In genomic region chr19:2618611-2619010, GRCh38 we compare ENCODE assay signal across 9 cellular contexts.
DNase-seq lines count a peak whose midpoint lies in the region; ATAC-seq and TF ChIP-seq lines count a peak whose summit lies in the region.
"Had no signal": no experiment of that assay in that cellular context is flagged by ENCODE, and none has a peak within 500 bp of the region (broad histone marks: within the 10 kb centered on the region; RNA-seq: fewer than 3 reads in every experiment).

No MANE protein-coding gene starts in this region.

- no peak for TF ChIP-seq CTCF in heart right ventricle (IDR thresholded peaks at IDR 0.05)

- peak overlapping the region in 3 of 10 donors; percentile 16 to 91 (median 26) for H3K27ac ChIP-seq in heart right ventricle

- 76 to 79% methylated on average over 10 of the region's 10 CpGs for WGBS in heart right ventricle, 2 donors

- DNase-seq in AML-193 (lab: John Stamatoyannopoulos, UW) (peak; percentile 82 to 86), NOMO-1 treated with DMSO at 0.1 percent for 48 hours (lab: John Stamatoyannopoulos, UW; ENCODE audit: unreplicated experiment) (peak; percentile 78), activated T-cell treated with anti-CD3 and anti-CD28 coated beads for 24 hours (ENCODE audit: low read depth) (peak; percentile 67), heart right ventricle (peak; percentile 49 to 51), DMS 273 (lab: John Stamatoyannopoulos, UW; ENCODE audit: unreplicated experiment) (no peak), NCI-H2029 (lab: John Stamatoyannopoulos, UW) (no peak)
- peak; percentile 48 for DNase-seq in stimulated activated CD8-positive, alpha-beta memory T cell treated with anti-CD3 and anti-CD28 coated beads, Interleukin-15, amount 100 ng/mL, for 24 hours (ENCODE audit: low read depth)

- H3K27me3 ChIP-seq in heart right ventricle: peaks cover 0 to 5% (median 0%) of the 10 kb centered on the region in 7 donors
- H3K27me3 ChIP-seq: body of pancreas had no signal

- intact Hi-C loops in heart right ventricle (cut with DNase I): loop anchor here in 3 of 10 donors (10.0 kb wide), 2 partner anchors 144 to 454 kb away; partner anchors contain the start of genes GADD45B (in 2 of the 3) and DOT1L (in 1 of the 3)

- H3K4me1 ChIP-seq in heart right ventricle: peaks cover 4 to 70% (median 16%) of the 10 kb centered on the region in 9 donors

- no peaks in the 10 kb centered on the region for H3K36me3 ChIP-seq in heart right ventricle

- H3K9me3 ChIP-seq in heart right ventricle: peaks cover 0 to 6% (median 0%) of the 10 kb centered on the region in 11 donors
- H3K9me3 ChIP-seq: body of pancreas had no signal

- peak overlapping the region in 1 of 10 donors; percentile 2 for H3K4me3 ChIP-seq in heart right ventricle
- H3K4me3 ChIP-seq: body of pancreas had no signal

- ATAC-seq in heart right ventricle (peak in 3 of 8 donors; percentile 29 to 44 (median 37)), GM18520 (IDR thresholded peaks at IDR 0.05; ENCODE audit: unreplicated experiment) (no peak)
- ATAC-seq: body of pancreas had no signal

Comparison
In these comparisons a context has a peak if more than half of its experiments do, and no peak if none do; other contexts are left out.
1. DNase-seq: peak in AML-193 (2 of 2), NOMO-1 treated with DMSO at 0.1 percent for 48 hours (single experiment), activated T-cell treated with anti-CD3 and anti-CD28 coated beads for 24 hours (single experiment), heart right ventricle (2 of 2) and stimulated activated CD8-positive, alpha-beta memory T cell treated with anti-CD3 and anti-CD28 coated beads, Interleukin-15, amount 100 ng/mL, for 24 hours (single experiment); none in DMS 273 (single experiment) and NCI-H2029 (single experiment).